ENCODE assay signal across 20 cellular contexts in genomic region chr5:93635991-93636390, GRCh38. TPM values are rescaled to one million over a fixed set of nuclear protein-coding genes. Genes with fewer than 3 reads are reported as not detected.
DNase-seq lines count a peak whose midpoint lies in the region; ATAC-seq lines count a peak whose summit lies in the region.
"Had no signal": no experiment of that assay in that cellular context is flagged by ENCODE, and none has a peak within 500 bp of the region (broad histone marks: within the 10 kb centered on the region; RNA-seq: fewer than 3 reads in every experiment).

No MANE protein-coding gene starts in this region.

- peaks cover 2% of the 10 kb centered on the region for H3K4me1 Mint-ChIP-seq in activated T-cell treated with anti-CD3 and anti-CD28 coated beads, Interleukin-2, amount 50 U/mL, for 4 hours (ENCODE audit: low read depth)
- H3K4me1 Mint-ChIP-seq: activated CD4-positive, alpha-beta T cell treated with anti-CD3 and anti-CD28 coated beads for 36 hours; CD4-positive, alpha-beta memory T cell; GM23338 had no signal

- no peaks in the 10 kb centered on the region for H3K27me3 Mint-ChIP-seq in activated T-cell treated with anti-CD3 and anti-CD28 coated beads, Interleukin-2, amount 50 U/mL, for 4 hours (ENCODE audit: low read depth)
- H3K27me3 Mint-ChIP-seq: activated CD4-positive, alpha-beta T cell treated with anti-CD3 and anti-CD28 coated beads for 36 hours; CD4-positive, alpha-beta memory T cell had no signal

- ATAC-seq in GM18517 (IDR thresholded peaks at IDR 0.05; ENCODE audit: unreplicated experiment): peak; percentile 77
- peak; percentile 79 for ATAC-seq in GM21528 (IDR thresholded peaks at IDR 0.05; ENCODE audit: low FRiP score, unreplicated experiment)
- peak; percentile 74 for ATAC-seq in HG03196 (IDR thresholded peaks at IDR 0.05; ENCODE audit: unreplicated experiment)
- no peak for ATAC-seq in activated T-cell treated with anti-CD3 and anti-CD28 coated beads, Interleukin-2, amount 50 U/mL, for 4 hours
- ATAC-seq: activated CD4-positive, alpha-beta T cell treated with anti-CD3 and anti-CD28 coated beads for 36 hours; GM23338; left colon; sciatic nerve had no signal

- peaks cover 9% of the 10 kb centered on the region for H3K36me3 Mint-ChIP-seq in activated T-cell treated with anti-CD3 and anti-CD28 coated beads, Interleukin-2, amount 50 U/mL, for 4 hours (ENCODE audit: insufficient read depth)

- H3K4me3 Mint-ChIP-seq in activated T-cell treated with anti-CD3 and anti-CD28 coated beads, Interleukin-2, amount 50 U/mL, for 4 hours: no peak overlapping the region
- H3K4me3 Mint-ChIP-seq: activated CD4-positive, alpha-beta T cell treated with anti-CD3 and anti-CD28 coated beads for 36 hours; CD4-positive, alpha-beta memory T cell; GM23338 had no signal

- DNase-seq in NOMO-1 (lab: John Stamatoyannopoulos, UW; ENCODE audit: unreplicated experiment in 2 of 2) (peak; percentile 59 to 71), LoVo (ENCODE audit: low spot score) (no peak), T-helper 1 cell (no peak), kidney tubule cell (ENCODE audit: low spot score) (no peak)
- no peak for DNase-seq in activated T-cell treated with anti-CD3 and anti-CD28 coated beads, Interleukin-2, amount 50 U/mL, for 4 hours
- DNase-seq: activated CD4-positive, alpha-beta T cell treated with anti-CD3 and anti-CD28 coated beads for 36 hours; activated naive CD4-positive, alpha-beta T cell treated with anti-CD3 and anti-CD28 coated beads, Interleukin-2, amount 50 U/mL, for 16 hours; CD4-positive, alpha-beta memory T cell; foreskin fibroblast; left colon; NCI-H146; SIG-M5; stimulated activated CD4-positive, alpha-beta T cell treated with anti-CD3 and anti-CD28 coated beads, Interleukin-1b, Interleukin-23, amount 100 ng/mL, for 48 hours; substantia nigra had no signal

- H3K9me3 Mint-ChIP-seq in activated T-cell treated with anti-CD3 and anti-CD28 coated beads, Interleukin-2, amount 50 U/mL, for 4 hours: no peaks in the 10 kb centered on the region
- H3K9me3 Mint-ChIP-seq: CD4-positive, alpha-beta memory T cell; GM23338 had no signal

RNA-seq across cellular contexts. Expression of gene NR2F1, which starts 53.0 kb away (rescaled TPM):
- under 1 TPM; 0.08 to 0.21 (median 0.10) TPM for total RNA-seq in activated T-cell treated with anti-CD3 and anti-CD28 coated beads, Interleukin-2, amount 50 U/mL, for 4 hours
- total RNA-seq: activated CD4-positive, alpha-beta T cell treated with anti-CD3 and anti-CD28 coated beads for 36 hours; CD4-positive, alpha-beta memory T cell; GM23338 had no signal

RNA-seq across cellular contexts. Expression of gene NR2F1-AS1, which starts 55.0 kb away (rescaled TPM):
- total RNA-seq in activated T-cell treated with anti-CD3 and anti-CD28 coated beads, Interleukin-2, amount 50 U/mL, for 4 hours: not detected
- total RNA-seq: activated CD4-positive, alpha-beta T cell treated with anti-CD3 and anti-CD28 coated beads for 36 hours; CD4-positive, alpha-beta memory T cell; mononuclear cell had no signal

Comparison
In these comparisons a context has a peak if more than half of its experiments do, and no peak if none do; other contexts are left out.
1. ATAC-seq: peak in GM18517 (single experiment), GM21528 (single experiment) and HG03196 (single experiment); none in activated T-cell treated with anti-CD3 and anti-CD28 coated beads, Interleukin-2, amount 50 U/mL, for 4 hours (0 of 2).
2. DNase-seq: peak in NOMO-1 (2 of 2); none in LoVo (single experiment), T-helper 1 cell (0 of 5), activated T-cell treated with anti-CD3 and anti-CD28 coated beads, Interleukin-2, amount 50 U/mL, for 4 hours (single experiment) and kidney tubule cell (single experiment).